In genomic region chr12:56272468-56272867, GRCh38 we compare ENCODE assay signal across 10 cellular contexts. TPM values are rescaled to one million over a fixed set of nuclear protein-coding genes. Genes with fewer than 3 reads are reported as not detected.
DNase-seq lines count a peak whose midpoint lies in the region; ATAC-seq and TF ChIP-seq lines count a peak whose summit lies in the region.
"Not testable (repeated sequence)": the region's sequence is repeated elsewhere in the genome, so short reads cannot be mapped to it uniquely, and the experiment has no call there.
"Had no signal": no experiment of that assay in that cellular context is flagged by ENCODE, and none has a peak within 500 bp of the region (broad histone marks: within the 10 kb centered on the region; RNA-seq: fewer than 3 reads in every experiment).

No MANE protein-coding gene starts in this region.

- not testable (repeated sequence) for H3K4me1 Mint-ChIP-seq in T-helper 1 cell treated with Interleukin-12 subunit alpha and Interleukin-12 subunit beta and Interleukin-4 antibody, amounts not matched to agents 30 μg/mL and 1 μg/mL, for 36 hours (ENCODE audit: low read depth); activated naive CD8-positive, alpha-beta T cell treated with anti-CD3 and anti-CD28 coated beads, Interleukin-2, amount 50 U/mL, for 24 hours; stimulated activated effector memory CD8-positive, alpha-beta T cell treated with anti-CD3 and anti-CD28 coated beads, Interleukin-12 subunit alpha, Interleukin-12 subunit beta, amount 100 ng/mL, for 72 hours

- peak overlapping the region; percentile 55 for H3K27ac Mint-ChIP-seq in T-helper 1 cell treated with Interleukin-12 subunit alpha and Interleukin-12 subunit beta and Interleukin-4 antibody, amounts not matched to agents 30 μg/mL and 1 μg/mL, for 36 hours
- peak overlapping the region; percentile 47 for H3K27ac Mint-ChIP-seq in activated naive CD8-positive, alpha-beta T cell treated with anti-CD3 and anti-CD28 coated beads, Interleukin-2, amount 50 U/mL, for 24 hours
- H3K27ac Mint-ChIP-seq in stimulated activated effector memory CD8-positive, alpha-beta T cell treated with anti-CD3 and anti-CD28 coated beads, Interleukin-12 subunit alpha, Interleukin-12 subunit beta, amount 100 ng/mL, for 72 hours: peak overlapping the region; percentile 63

- POLR2A ChIA-PET in HEK293 (lab: Yijun Ruan, JAX): interaction anchor here (1.0 to 1.3 kb wide), 2 partner anchors 13 to 27 kb away, joined by 4 read pairs; no protein-coding TSS in a partner anchor

- not testable (repeated sequence) for ATAC-seq in activated naive CD8-positive, alpha-beta T cell treated with anti-CD3 and anti-CD28 coated beads, Interleukin-2, amount 50 U/mL, for 24 hours; stimulated activated effector memory CD8-positive, alpha-beta T cell treated with anti-CD3 and anti-CD28 coated beads, Interleukin-12 subunit alpha, Interleukin-12 subunit beta, amount 100 ng/mL, for 72 hours
- ATAC-seq in right lobe of liver: peak; percentile 40 to 78 (median 72)

- CTCF ChIA-PET in HEK293 (lab: Yijun Ruan, JAX): interaction anchor here (0.6 to 0.7 kb wide), 3 partner anchors 13 to 323 kb away, joined by 3 to 4 read pairs (median 4); no protein-coding TSS in a partner anchor

- not testable (repeated sequence) for DNase-seq in activated naive CD8-positive, alpha-beta T cell treated with anti-CD3 and anti-CD28 coated beads, Interleukin-2, amount 50 U/mL, for 24 hours; cardiac muscle cell (ENCODE audit: low read depth in 1 of 2, low spot score in 1 of 2); right atrium auricular region (ENCODE audit: low spot score); stimulated activated effector memory CD8-positive, alpha-beta T cell treated with anti-CD3 and anti-CD28 coated beads, Interleukin-12 subunit alpha, Interleukin-12 subunit beta, amount 100 ng/mL, for 72 hours (ENCODE audit: low spot score in 2 of 2)
- DNase-seq in right lobe of liver: peak in 1 of 3 donors; percentile 80

- H3K27me3 Mint-ChIP-seq in T-helper 1 cell treated with Interleukin-12 subunit alpha and Interleukin-12 subunit beta and Interleukin-4 antibody, amounts not matched to agents 30 μg/mL and 1 μg/mL, for 36 hours (ENCODE audit: low read depth); activated naive CD8-positive, alpha-beta T cell treated with anti-CD3 and anti-CD28 coated beads, Interleukin-2, amount 50 U/mL, for 24 hours: not testable (repeated sequence)

- not testable (repeated sequence) for TF ChIP-seq POLR2A in right lobe of liver (IDR thresholded peaks at IDR 0.05)

- not testable (repeated sequence) for TF ChIP-seq CTCF in HEK293 (tag by site-specific recombination; IDR thresholded peaks at IDR 0.05); cardiac muscle cell (IDR thresholded peaks at IDR 0.05; ENCODE audit: low read depth, low read length); right atrium auricular region (IDR thresholded peaks at IDR 0.05); right lobe of liver (IDR thresholded peaks at IDR 0.05)

- H3K36me3 ChIP-seq in HEK293 (ENCODE audit: control insufficient read depth in 2 of 2, insufficient read depth in 1 of 2, low read length in 2 of 2) (peaks cover 42 to 83% of the 10 kb centered on the region in 2 experiments), cardiac muscle cell (peaks cover 49% of the 10 kb centered on the region), right atrium auricular region (peaks cover 59% of the 10 kb centered on the region), right lobe of liver (peaks cover 6 to 64% (median 26%) of the 10 kb centered on the region in 4 donors)

- H3K36me3 Mint-ChIP-seq in T-helper 1 cell treated with Interleukin-12 subunit alpha and Interleukin-12 subunit beta and Interleukin-4 antibody, amounts not matched to agents 30 μg/mL and 1 μg/mL, for 36 hours (ENCODE audit: low read depth): peaks cover 44% of the 10 kb centered on the region
- peaks cover 41% of the 10 kb centered on the region for H3K36me3 Mint-ChIP-seq in activated naive CD8-positive, alpha-beta T cell treated with anti-CD3 and anti-CD28 coated beads, Interleukin-2, amount 50 U/mL, for 24 hours (ENCODE audit: low read depth)
- peaks cover 81% of the 10 kb centered on the region for H3K36me3 Mint-ChIP-seq in stimulated activated effector memory CD8-positive, alpha-beta T cell treated with anti-CD3 and anti-CD28 coated beads, Interleukin-12 subunit alpha, Interleukin-12 subunit beta, amount 100 ng/mL, for 72 hours

- H3K4me3 ChIP-seq in HEK293 (ENCODE audit: low read depth, low read length); cardiac muscle cell; right atrium auricular region; right lobe of liver: not testable (repeated sequence)

- H3K4me3 Mint-ChIP-seq in T-helper 1 cell treated with Interleukin-12 subunit alpha and Interleukin-12 subunit beta and Interleukin-4 antibody, amounts not matched to agents 30 μg/mL and 1 μg/mL, for 36 hours; activated naive CD8-positive, alpha-beta T cell treated with anti-CD3 and anti-CD28 coated beads, Interleukin-2, amount 50 U/mL, for 24 hours; stimulated activated effector memory CD8-positive, alpha-beta T cell treated with anti-CD3 and anti-CD28 coated beads, Interleukin-12 subunit alpha, Interleukin-12 subunit beta, amount 100 ng/mL, for 72 hours: not testable (repeated sequence)

- not testable (repeated sequence) for H3K27ac ChIP-seq in HEK293 (ENCODE audit: extremely low read depth, low read depth, low read length); right lobe of liver
- H3K27ac ChIP-seq in cardiac muscle cell (peak overlapping the region; percentile 96), right atrium auricular region (peak overlapping the region; percentile 79)

- 56% methylated on average over 1 of the region's 2 CpGs for WGBS in right lobe of liver (ENCODE audit: insufficient coverage, low coverage, low lambda C conversion rate, missing lambda C conversion rate)

- intact Hi-C loops in right lobe of liver (cut with DNase I): not testable (repeated sequence)

- not testable (repeated sequence) for H3K4me1 ChIP-seq in HEK293 (ENCODE audit: control insufficient read depth, insufficient read depth, low read length)
- H3K4me1 ChIP-seq in cardiac muscle cell (ENCODE audit: low read depth) (peaks cover 18% of the 10 kb centered on the region), right atrium auricular region (peaks cover 0 to 26% of the 10 kb centered on the region in 2 donors), right lobe of liver (peaks cover 0 to 39% (median 2%) of the 10 kb centered on the region in 4 donors)

- H3K9me3 Mint-ChIP-seq in T-helper 1 cell treated with Interleukin-12 subunit alpha and Interleukin-12 subunit beta and Interleukin-4 antibody, amounts not matched to agents 30 μg/mL and 1 μg/mL, for 36 hours; activated naive CD8-positive, alpha-beta T cell treated with anti-CD3 and anti-CD28 coated beads, Interleukin-2, amount 50 U/mL, for 24 hours; stimulated activated effector memory CD8-positive, alpha-beta T cell treated with anti-CD3 and anti-CD28 coated beads, Interleukin-12 subunit alpha, Interleukin-12 subunit beta, amount 100 ng/mL, for 72 hours: not testable (repeated sequence)

- not testable (repeated sequence) for H3K27me3 ChIP-seq in cardiac muscle cell, right atrium auricular region, right lobe of liver

- H3K9me3 ChIP-seq in HEK293 (ENCODE audit: control insufficient read depth, insufficient read depth, low read depth, low read length); cardiac muscle cell (ENCODE audit: low read depth); right atrium auricular region; right lobe of liver: not testable (repeated sequence)

TF ChIP-seq in HEK293, 187 proteins besides CTCF, POLR2A, EP300 and RAD21:
- peak; percentile 16; the same call in 1 of the 2 replicates for TF ChIP-seq SCRT2 (tag by site-specific recombination; IDR thresholded peaks at IDR 0.05)
TF ChIP-seq in HEK293: peak in this region for 1; not testable (repeated sequence) for 186.

RNA-seq across cellular contexts. Expression of gene COQ10A, which starts 5.7 kb away (rescaled TPM):
- total RNA-seq in cardiac muscle cell (40.3 and 53.6 TPM in 2 replicates), right atrium auricular region (100 to 1,000 TPM in 1 of 2 donors, 10 to 100 TPM in 1; 68.5 to 149 TPM), right lobe of liver (10 to 100 TPM in 3 of 6 experiments, 1 to 10 TPM in 3; 5.5 to 25.1 (median 13.0) TPM)
- polyA plus RNA-seq in cardiac muscle cell: 65.6 and 67.2 TPM in 2 replicates

RNA-seq across cellular contexts. Expression of gene ANKRD52, which starts 14.3 kb away (rescaled TPM):
- 18.0 and 19.3 TPM in 2 replicates for total RNA-seq in cardiac muscle cell
- 34.9 and 37.7 TPM in 2 replicates for polyA plus RNA-seq in cardiac muscle cell
- 10 to 100 TPM; 12.4 to 22.1 TPM for total RNA-seq in right atrium auricular region
- 10 to 100 TPM; 10.6 to 16.1 (median 12.2) TPM for total RNA-seq in right lobe of liver

RNA-seq across cellular contexts. Expression of gene CS, which starts 27.7 kb away (rescaled TPM):
- total RNA-seq in cardiac muscle cell (280 and 360 TPM in 2 replicates), right atrium auricular region (100 to 1,000 TPM; 236 to 513 TPM), right lobe of liver (100 to 1,000 TPM in 1 of 6 experiments, 10 to 100 TPM in 5; 45.6 to 109 (median 61.2) TPM)
- polyA plus RNA-seq in cardiac muscle cell: 243 and 289 TPM in 2 replicates

RNA-seq across cellular contexts. Expression of gene SLC39A5, which starts 42.6 kb away (rescaled TPM):
- 0.67 TPM in 1 of 2 replicates, not detected in the other for total RNA-seq in cardiac muscle cell
- 1.0 TPM in 1 of 2 replicates, not detected in the other for polyA plus RNA-seq in cardiac muscle cell
- total RNA-seq in right atrium auricular region: not detected
- 100 to 1,000 TPM in 3 of 6 experiments, 10 to 100 TPM in 3; 39.7 to 209 (median 110) TPM for total RNA-seq in right lobe of liver
- total RNA-seq: H7 had no signal
- polyA plus RNA-seq: CD4-positive, CD25-positive, alpha-beta regulatory T cell; CD8-positive, alpha-beta memory T cell had no signal

RNA-seq across cellular contexts. Expression of gene CNPY2, which starts 43.3 kb away (rescaled TPM):
- total RNA-seq in cardiac muscle cell (85.3 and 107 TPM in 2 replicates), right atrium auricular region (10 to 100 TPM; 37.0 to 55.2 TPM), right lobe of liver (10 to 100 TPM; 63.7 to 93.7 (median 76.5) TPM)
- polyA plus RNA-seq in cardiac muscle cell: 245 and 302 TPM in 2 replicates
